In the genomic region with DNA sequence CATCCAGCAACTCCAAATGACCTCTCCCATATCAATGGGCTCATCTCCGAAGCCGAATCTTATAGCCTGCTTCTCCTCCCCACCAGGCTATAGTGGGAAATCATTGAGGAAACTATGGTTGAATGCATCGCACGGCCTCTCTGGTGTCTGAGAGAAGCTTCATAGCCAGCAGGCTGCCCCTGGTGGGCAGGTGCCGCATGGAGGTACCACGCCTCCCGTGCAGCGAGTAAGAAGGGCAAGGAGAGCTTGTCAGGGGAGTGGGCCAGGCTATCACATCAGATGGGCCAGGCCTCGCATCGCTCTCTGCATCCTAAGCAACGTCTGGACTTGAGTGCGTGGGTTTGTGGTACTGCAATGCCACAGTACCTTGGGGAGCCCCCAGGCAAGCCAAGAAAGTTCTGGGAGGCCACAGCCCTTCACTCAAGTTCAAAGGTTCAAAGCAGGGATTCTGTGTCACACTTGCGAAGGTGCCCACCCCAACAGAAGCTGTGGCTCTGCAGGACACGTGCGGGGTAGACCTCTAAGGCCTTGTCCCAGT, we compare ENCODE assay signal across 19 cellular contexts. TPM values are rescaled to one million over a fixed set of nuclear protein-coding genes. Genes with fewer than 3 reads are reported as not detected.
DNase-seq lines count a peak whose midpoint lies in the region; ATAC-seq and TF ChIP-seq lines count a peak whose summit lies in the region.
"Had no signal": no experiment of that assay in that cellular context is flagged by ENCODE, and none has a peak within 500 bp of the region (broad histone marks: within the 10 kb centered on the region; RNA-seq: fewer than 3 reads in every experiment).

No MANE protein-coding gene starts in this region.

- H3K27me3 ChIP-seq in H9 (ENCODE audit: insufficient read depth, low read length) (no peaks in the 10 kb centered on the region), WERI-Rb-1 (ENCODE audit: insufficient read depth, low read depth, severe bottlenecking) (peaks cover 30% of the 10 kb centered on the region), right lobe of liver (no peaks in the 10 kb centered on the region), right atrium auricular region (no peaks in the 10 kb centered on the region)

- no peaks in the 10 kb centered on the region for H3K79me1 ChIP-seq in H9 (ENCODE audit: insufficient read depth, low read depth, low read length, poor library complexity, severe bottlenecking)

- H2BK20ac ChIP-seq in H9 (ENCODE audit: low read depth, low read length, poor library complexity, severe bottlenecking): no peak overlapping the region

- no peak overlapping the region for H3K4me3 ChIP-seq in GM12875 (ENCODE audit: low read depth, low read length)
- H3K4me3 ChIP-seq in WERI-Rb-1 (ENCODE audit: low read depth, low read length): no peak overlapping the region
- no peak overlapping the region for H3K4me3 ChIP-seq in right lobe of liver
- H3K4me3 ChIP-seq in right atrium auricular region: no peak overlapping the region
- H3K4me3 ChIP-seq in foreskin fibroblast (ENCODE audit: low read depth in 1 of 2, low read length in 2 of 2): no peak overlapping the region
- H3K4me3 ChIP-seq: A549, GM23248, K562 had no signal

- H3K4me3 Mint-ChIP-seq in H9: no peak overlapping the region
- H3K4me3 Mint-ChIP-seq: B cell had no signal

- no peak for ATAC-seq in right lobe of liver
- ATAC-seq: A549, K562 had no signal

- peaks cover 41% of the 10 kb centered on the region for H3K9me3 ChIP-seq in H9 (ENCODE audit: control insufficient read depth, low read depth, low read length)
- no peaks in the 10 kb centered on the region for H3K9me3 ChIP-seq in WERI-Rb-1 (ENCODE audit: severe bottlenecking)
- no peaks in the 10 kb centered on the region for H3K9me3 ChIP-seq in right lobe of liver
- H3K9me3 ChIP-seq in right atrium auricular region: no peaks in the 10 kb centered on the region
- H3K9me3 ChIP-seq: A549 had no signal

- H3K27ac Mint-ChIP-seq in H9: peak overlapping the region in 1 of 3 experiments; percentile 33; a peak in 1 of 7 replicates
- H3K27ac Mint-ChIP-seq: B cell had no signal

- no peak overlapping the region for H3K56ac ChIP-seq in H9 (ENCODE audit: insufficient read length, low read depth, low read length)

- H3K4ac ChIP-seq in H9 (ENCODE audit: low read depth, low read length): no peak overlapping the region

- peaks cover 0 to 5% (median 5%) of the 10 kb centered on the region in 3 experiments; a peak in 5 of 7 replicates for H3K36me3 Mint-ChIP-seq in H9 (ENCODE audit: insufficient read depth in 1 of 3, low read depth in 3 of 3)

- no peak for DNase-seq in H9
- no peak for DNase-seq in WERI-Rb-1
- DNase-seq in right lobe of liver: peak in 2 of 3 donors; percentile 19 to 42
- no peak for DNase-seq in right atrium auricular region (ENCODE audit: low spot score)
- no peak for DNase-seq in foreskin fibroblast
- no peak for DNase-seq in NCI-H2029 (lab: John Stamatoyannopoulos, UW)
- DNase-seq: DMS79, GM23248, MM.1S, NCI-H1048, NCI-H1417 treated with DMSO at 0.1 percent for 48 hours, NCI-H187, NCI-H82, Right ventricle myocardium superior had no signal

- no peak overlapping the region for H2AK5ac ChIP-seq in H9 (ENCODE audit: insufficient read length, low read length)

- H2BK120ac ChIP-seq in H9 (ENCODE audit: low read depth, low read length, poor library complexity, severe bottlenecking): no peak overlapping the region

- no peak overlapping the region for H3K14ac ChIP-seq in H9 (ENCODE audit: insufficient read depth, low read length)

- H3K23ac ChIP-seq in H9 (ENCODE audit: insufficient read length, low read depth, low read length): no peak overlapping the region

- TF ChIP-seq POLR2A in right lobe of liver (IDR thresholded peaks at IDR 0.05): no peak

- no peaks in the 10 kb centered on the region for H3K79me2 ChIP-seq in H9 (ENCODE audit: insufficient read depth, low read length)

- H2BK5ac ChIP-seq in H9 (ENCODE audit: insufficient read length, low read length): no peak overlapping the region

- H4K91ac ChIP-seq in H9 (ENCODE audit: insufficient read length, low read depth, low read length): no peak overlapping the region

- H3T11ph ChIP-seq in H9 (ENCODE audit: low read length): no peak overlapping the region

- no peaks in the 10 kb centered on the region for H3K4me1 ChIP-seq in H9 (ENCODE audit: insufficient read depth, low read length)
- H3K4me1 ChIP-seq in right lobe of liver: peaks cover 0 to 17% (median 6%) of the 10 kb centered on the region in 4 donors
- no peaks in the 10 kb centered on the region for H3K4me1 ChIP-seq in right atrium auricular region
- H3K4me1 ChIP-seq: A549 had no signal

- no peak overlapping the region for H3K4me2 ChIP-seq in H9 (ENCODE audit: insufficient read depth, insufficient read length, low read length)
- H3K4me2 ChIP-seq: A549 had no signal

- H2AFZ ChIP-seq in H9 (ENCODE audit: low read length): no peak overlapping the region
- H2AFZ ChIP-seq: GM23248 had no signal

- H2BK12ac ChIP-seq in H9 (ENCODE audit: insufficient read length, low read depth, low read length): no peak overlapping the region

- no peak overlapping the region for H3K9ac ChIP-seq in H9 (ENCODE audit: extremely low read depth, insufficient read length, low read length)
- H3K9ac ChIP-seq: GM23248 had no signal

- no peak overlapping the region for H4K5ac ChIP-seq in H9 (ENCODE audit: insufficient read length, low read depth, low read length)

- no peak overlapping the region for H2BK15ac ChIP-seq in H9 (ENCODE audit: low read depth, low read length)

- peaks cover 4% of the 10 kb centered on the region for H3K23me2 ChIP-seq in H9 (ENCODE audit: insufficient read length, low read depth, low read length, poor library complexity, severe bottlenecking)

- peaks cover 61% of the 10 kb centered on the region for H3K27me3 Mint-ChIP-seq in H9 (ENCODE audit: low read depth)
- H3K27me3 Mint-ChIP-seq: B cell had no signal

- H3K18ac ChIP-seq in H9 (ENCODE audit: insufficient read length, low read depth, low read length): no peak overlapping the region

- H3K4me1 Mint-ChIP-seq in H9: no peaks in the 10 kb centered on the region

- H3K36me3 ChIP-seq in WERI-Rb-1 (no peaks in the 10 kb centered on the region), right lobe of liver (no peaks in the 10 kb centered on the region), right atrium auricular region (no peaks in the 10 kb centered on the region)

- TF ChIP-seq CTCF in GM12875 (IDR thresholded peaks at IDR 0.05; ENCODE audit: borderline replicate concordance, insufficient read depth, low read depth, low read length) (0 out of 2 replicates have a peak, but pooled peaks have one; percentile 6), H9 (conservative IDR thresholded peaks at IDR 0.05) (peak; percentile 44; the same call in 2 of the 3 replicates), WERI-Rb-1 (IDR thresholded peaks at IDR 0.05; ENCODE audit: low read depth, low read length) (peak; percentile 29; the same call in 1 of the 2 replicates), right lobe of liver (IDR thresholded peaks at IDR 0.05) (no peak), right atrium auricular region (IDR thresholded peaks at IDR 0.05) (no peak), foreskin fibroblast (IDR thresholded peaks at IDR 0.05; ENCODE audit: low read depth, low read length) (no peak)

- no peak overlapping the region for H4K8ac ChIP-seq in H9 (replicated peaks; ENCODE audit: insufficient read length, low read depth, low read length)

- H3K27ac ChIP-seq in H9 (ENCODE audit: insufficient read length, low read depth, low read length) (no peak overlapping the region), WERI-Rb-1 (no peak overlapping the region), right lobe of liver (no peak overlapping the region), right atrium auricular region (no peak overlapping the region)
- H3K27ac ChIP-seq: A549, GM23248 had no signal

- intact Hi-C loops in right lobe of liver (cut with DNase I): no loop called here

- no CpG with 5 or more reads among the region's 15 CpGs for WGBS in H9 (ENCODE audit: extremely low coverage, insufficient read length, low lambda C conversion rate)
- 73% methylated on average over 3 of the region's 15 CpGs for WGBS in right lobe of liver (ENCODE audit: insufficient coverage, low coverage, low lambda C conversion rate, missing lambda C conversion rate)

- no peaks in the 10 kb centered on the region for H4K20me1 ChIP-seq in H9 (ENCODE audit: control insufficient read depth, insufficient read depth, insufficient read length)

- H3K9me3 Mint-ChIP-seq in H9: peaks cover 35 to 39% of the 10 kb centered on the region in 2 experiments

RNA-seq across cellular contexts. Expression of a gene that starts 8.6 kb away (rescaled TPM):
- total RNA-seq in H9 (2021) (0.31 and 0.68 TPM in 2 replicates), right lobe of liver (1 to 10 TPM in 4 of 6 experiments, under 1 TPM in 2; 0.24 to 5.0 (median 1.6) TPM), right atrium auricular region (1 to 10 TPM in 1 of 2 donors, under 1 TPM in 1; 0.15 to 1.1 TPM)
- total RNA-seq: GM23248, LHCN-M2 had no signal

Comparison
In these comparisons a context has a peak if more than half of its experiments do, and no peak if none do; other contexts are left out.
1. CTCF ChIP-seq: peak in GM12875 (single experiment), H9 (single experiment) and WERI-Rb-1 (single experiment); none in right lobe of liver (0 of 4), right atrium auricular region (0 of 2) and foreskin fibroblast (single experiment).
2. DNase-seq: peak in right lobe of liver (2 of 3); none in H9 (single experiment), WERI-Rb-1 (single experiment), right atrium auricular region (single experiment), foreskin fibroblast (0 of 2) and NCI-H2029 (single experiment).